In genomic region chr7:143047327-143047726, GRCh38 we compare ENCODE assay signal across 20 cellular contexts. TPM values are rescaled to one million over a fixed set of nuclear protein-coding genes. Genes with fewer than 3 reads are reported as not detected.
A peak's percentile ranks its signal among the peaks of the same experiment; 100 is the strongest.
DNase-seq lines count a peak whose midpoint lies in the region; ATAC-seq and TF ChIP-seq lines count a peak whose summit lies in the region.
"Had no signal": no experiment of that assay in that cellular context is flagged by ENCODE, and none has a peak within 500 bp of the region (broad histone marks: within the 10 kb centered on the region; RNA-seq: fewer than 3 reads in every experiment).

No MANE protein-coding gene starts in this region.

- H3K9me3 Mint-ChIP-seq in naive thymus-derived CD4-positive, alpha-beta T cell: no peaks in the 10 kb centered on the region
- H3K9me3 Mint-ChIP-seq: CD4-positive, alpha-beta T cell; GM23338 had no signal

- no peaks in the 10 kb centered on the region for H3F3A ChIP-seq in PC-9 (ENCODE audit: insufficient read depth, low read depth)

- DNase-seq in SKM-1 treated with dmso at 0.1 percent for 144 hours (lab: John Stamatoyannopoulos, UW; ENCODE audit: unreplicated experiment): peak; percentile 26
- no peak for DNase-seq in SKM-1 (lab: John Stamatoyannopoulos, UW; ENCODE audit: unreplicated experiment)
- DNase-seq in Karpas-422: no peak
- no peak for DNase-seq in PC-9
- DNase-seq in naive thymus-derived CD4-positive, alpha-beta T cell: no peak
- no peak for DNase-seq in NCI-H2196 (lab: John Stamatoyannopoulos, UW; ENCODE audit: unreplicated experiment)
- DNase-seq in SW480 (ENCODE audit: low spot score): no peak
- DNase-seq: 8988T; Calu3; CD4-positive, alpha-beta T cell; MM.1S; NCI-H146; NCI-H2081 treated with DMSO at 0.1 percent for 48 hours; NCI-H345; NCI-H526 treated with DMSO at 0.1 percent for 48 hours; SIG-M5 had no signal

- H3K79me2 ChIP-seq in Karpas-422 (ENCODE audit: low read length): no peaks in the 10 kb centered on the region
- no peaks in the 10 kb centered on the region for H3K79me2 ChIP-seq in PC-9 (ENCODE audit: low read depth)

- H3K4me1 ChIP-seq in Karpas-422 (ENCODE audit: low read length) (peaks cover 21% of the 10 kb centered on the region), PC-9 (replicated peaks; ENCODE audit: insufficient read depth) (no peaks in the 10 kb centered on the region)
- no peaks in the 10 kb centered on the region for H3K4me1 ChIP-seq in naive thymus-derived CD4-positive, alpha-beta T cell (ENCODE audit: control insufficient read depth in 2 of 2, insufficient read depth in 2 of 2, low read length in 2 of 2)

- H3K36me3 Mint-ChIP-seq in naive thymus-derived CD4-positive, alpha-beta T cell: no peaks in the 10 kb centered on the region

- H3K4me3 ChIP-seq in Karpas-422 (ENCODE audit: low read length) (no peak overlapping the region), PC-9 (no peak overlapping the region)
- H3K4me3 ChIP-seq in naive thymus-derived CD4-positive, alpha-beta T cell (ENCODE audit: low read length): no peak overlapping the region
- H3K4me3 ChIP-seq: GM23338 had no signal

- POLR2A ChIA-PET in PC-9 (lab: Charles Lee; ENCODE audit: unreplicated experiment): no interaction called here
- POLR2A ChIA-PET in naive thymus-derived CD4-positive, alpha-beta T cell (lab: Charles Lee): no interaction called here

- peak overlapping the region; percentile 2 for H3K4me2 ChIP-seq in Karpas-422 (ENCODE audit: low read depth, low read length, poor library complexity, severe bottlenecking)
- H3K4me2 ChIP-seq in PC-9: no peak overlapping the region
- H3K4me2 ChIP-seq: GM23338, KMS-11 had no signal

- no peak overlapping the region for H2AFZ ChIP-seq in Karpas-422 (ENCODE audit: low read length)
- 0 out of 2 replicates have a peak overlapping the region, but pooled peaks have one; percentile 41 for H2AFZ ChIP-seq in PC-9
- H2AFZ ChIP-seq: GM23338 had no signal

- H3K36me3 ChIP-seq in Karpas-422 (ENCODE audit: insufficient read depth, low read length): no peaks in the 10 kb centered on the region
- no peaks in the 10 kb centered on the region for H3K36me3 ChIP-seq in PC-9 (ENCODE audit: low read depth)
- H3K36me3 ChIP-seq in naive thymus-derived CD4-positive, alpha-beta T cell (ENCODE audit: control insufficient read depth in 2 of 3, insufficient read depth in 3 of 3, low read length in 3 of 3): no peaks in the 10 kb centered on the region

- BruUV-seq in PC-9 (replicated peaks; lab: Mats Ljungman, UMichigan): no TSS peak

- H3K27me3 ChIP-seq in Karpas-422 (ENCODE audit: low read length) (no peaks in the 10 kb centered on the region), PC-9 (ENCODE audit: insufficient read depth, low read depth) (no peaks in the 10 kb centered on the region)
- H3K27me3 ChIP-seq in naive thymus-derived CD4-positive, alpha-beta T cell (ENCODE audit: control insufficient read depth in 2 of 2, insufficient read depth in 2 of 2, low read length in 2 of 2): no peaks in the 10 kb centered on the region

- intact Hi-C loops in PC-9 (cut with micrococcal nuclease; ENCODE audit: unreplicated experiment): no loop called here
- intact Hi-C loops in naive thymus-derived CD4-positive, alpha-beta T cell (cut with micrococcal nuclease): no loop called here

- H3K27ac ChIP-seq in Karpas-422 (ENCODE audit: low read length): no peak overlapping the region
- H3K27ac ChIP-seq in PC-9: no peak overlapping the region
- H3K27ac ChIP-seq in naive thymus-derived CD4-positive, alpha-beta T cell (ENCODE audit: low read depth, low read length): no peak overlapping the region
- H3K27ac ChIP-seq: KMS-11 had no signal

- H3K9ac ChIP-seq in Karpas-422 (ENCODE audit: low read length): no peak overlapping the region
- H3K9ac ChIP-seq: KMS-11 had no signal

- H3K9me2 ChIP-seq in Karpas-422 (replicated peaks; ENCODE audit: insufficient read depth, low read length) (no peaks in the 10 kb centered on the region), PC-9 (ENCODE audit: insufficient read depth) (no peaks in the 10 kb centered on the region)

- ATAC-seq in naive thymus-derived CD4-positive, alpha-beta T cell: peak; percentile 38
- ATAC-seq in GM18870 (IDR thresholded peaks at IDR 0.05; ENCODE audit: unreplicated experiment): no peak
- ATAC-seq: GM23338 had no signal

- CTCF ChIA-PET in PC-9 (lab: Charles Lee): no interaction called here
- CTCF ChIA-PET in naive thymus-derived CD4-positive, alpha-beta T cell (lab: Charles Lee): no interaction called here

- H3K27ac Mint-ChIP-seq in naive thymus-derived CD4-positive, alpha-beta T cell: no peak overlapping the region
- H3K27ac Mint-ChIP-seq: CD4-positive, alpha-beta T cell; GM23338 had no signal

- no peaks in the 10 kb centered on the region for H3K9me3 ChIP-seq in Karpas-422 (ENCODE audit: low read length)
- H3K9me3 ChIP-seq in PC-9 (ENCODE audit: insufficient read depth, low read depth): no peaks in the 10 kb centered on the region
- no peaks in the 10 kb centered on the region for H3K9me3 ChIP-seq in naive thymus-derived CD4-positive, alpha-beta T cell (ENCODE audit: control insufficient read depth in 2 of 3, low read length in 3 of 3)

- peaks cover 0 to 5% (median 0%) of the 10 kb centered on the region in 7 donors for H3K4me1 Mint-ChIP-seq in naive thymus-derived CD4-positive, alpha-beta T cell

- H3K4me3 Mint-ChIP-seq in naive thymus-derived CD4-positive, alpha-beta T cell: no peak overlapping the region
- H3K4me3 Mint-ChIP-seq: CD4-positive, alpha-beta T cell; GM23338 had no signal

- H4K20me1 ChIP-seq in Karpas-422 (ENCODE audit: insufficient read depth, low read depth, low read length) (no peaks in the 10 kb centered on the region), PC-9 (ENCODE audit: insufficient read depth) (no peaks in the 10 kb centered on the region)

- no peak for TF ChIP-seq CTCF in PC-9 (conservative IDR thresholded peaks at IDR 0.05)

- H3K27me3 Mint-ChIP-seq in naive thymus-derived CD4-positive, alpha-beta T cell: peaks cover 0 to 8% (median 6%) of the 10 kb centered on the region in 5 donors
- H3K27me3 Mint-ChIP-seq: CD4-positive, alpha-beta T cell had no signal

RNA-seq across cellular contexts. Expression of gene OR6V1, which starts 4.8 kb away (rescaled TPM):
- total RNA-seq in Karpas-422 (2014; rRNA removed; shearing (Covaris generic); ENCODE audit: low replicate concordance): not detected in 2 replicates
- not detected in 2 replicates for total RNA-seq in PC-9 (2021)
- total RNA-seq in naive thymus-derived CD4-positive, alpha-beta T cell: not detected
- polyA plus RNA-seq in naive thymus-derived CD4-positive, alpha-beta T cell: not detected
- total RNA-seq: Calu3; CD4-positive, alpha-beta T cell; G401; GM23338 had no signal
- polyA plus RNA-seq: GM23338 had no signal

RNA-seq across cellular contexts. Expression of gene OR9A2, which starts 20.4 kb away (rescaled TPM):
- not detected in 2 replicates for total RNA-seq in Karpas-422 (2014; rRNA removed; shearing (Covaris generic); ENCODE audit: low replicate concordance)
- total RNA-seq in PC-9 (2021): not detected in 2 replicates
- not detected for total RNA-seq in naive thymus-derived CD4-positive, alpha-beta T cell
- not detected for polyA plus RNA-seq in naive thymus-derived CD4-positive, alpha-beta T cell
- total RNA-seq: Calu3; CD4-positive, alpha-beta T cell; G401; GM23338 had no signal
- polyA plus RNA-seq: GM23338 had no signal
